ENCODE assay signal across 8 cellular contexts in the genomic region with DNA sequence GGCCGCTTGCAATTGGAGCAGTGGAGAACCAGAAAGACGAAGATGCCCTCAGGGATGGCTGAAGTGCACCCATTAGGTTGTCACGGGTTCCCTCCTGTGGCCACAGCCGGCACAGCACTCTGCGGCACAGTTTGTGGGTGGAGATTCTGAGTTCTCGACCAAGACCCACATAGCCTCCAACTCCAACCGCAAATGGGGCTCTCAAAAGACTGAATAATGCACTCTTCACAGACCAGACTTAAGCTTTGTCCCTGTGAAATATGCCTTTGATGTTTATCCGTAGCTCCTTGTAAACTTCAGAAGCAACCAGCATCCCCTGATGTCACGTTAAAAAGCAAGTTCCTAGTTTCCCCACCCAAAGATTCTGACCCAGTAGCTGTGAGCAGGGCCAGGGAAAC. TPM values are rescaled to one million over a fixed set of nuclear protein-coding genes. Genes with fewer than 3 reads are reported as not detected.
DNase-seq lines count a peak whose midpoint lies in the region; ATAC-seq, FAIRE-seq and TF ChIP-seq lines count a peak whose summit lies in the region.

No MANE protein-coding gene starts in this region.

- no peak overlapping the region for H3K4me2 ChIP-seq in GM23248 (ENCODE audit: unreplicated experiment)

- H3K27me3 ChIP-seq in GM23248 (replicated peaks; ENCODE audit: insufficient read depth), result peaks cover 8% of the 10 kb centered on the region; the same call in 1 of the 2 replicates
- no peaks in the 10 kb centered on the region for H3K27me3 ChIP-seq in pancreas
- H3K27me3 ChIP-seq in upper lobe of right lung, result no peaks in the 10 kb centered on the region

- no peaks in the 10 kb centered on the region for H3K36me3 ChIP-seq in GM23248 (ENCODE audit: low read depth)
- H3K36me3 ChIP-seq in pancreas, result no peaks in the 10 kb centered on the region
- H3K36me3 ChIP-seq in upper lobe of right lung, result no peaks in the 10 kb centered on the region

- no peak overlapping the region for H3K27ac ChIP-seq in GM23248
- H3K27ac ChIP-seq in pancreas, result no peak overlapping the region
- no peak overlapping the region for H3K27ac ChIP-seq in upper lobe of right lung

- H2AFZ ChIP-seq in GM23248, result peak overlapping the region; percentile 43

- peak; percentile 61 to 85 (median 82) for TF ChIP-seq CTCF in pancreas (IDR thresholded peaks at IDR 0.05)
- TF ChIP-seq CTCF in upper lobe of right lung (IDR thresholded peaks at IDR 0.05), result peak; percentile 89

- DNase-seq in ELF-1 (ENCODE audit: low read depth, low spot score) (peak; percentile 90), GM23248 (peak; percentile 87), LHCN-M2 (ENCODE audit: low read depth) (peak; percentile 67), RPMI8226 (peak; percentile 69), globus pallidus (ENCODE audit: low spot score) (peak; percentile 46), pancreas (peak; percentile 49 to 88 (median 70)), upper lobe of right lung (peak; percentile 88)
- peak; percentile 80 for DNase-seq in activated effector memory CD4-positive, alpha-beta T cell treated with anti-CD3 and anti-CD28 coated beads, Interleukin-2, amount 50 U/mL, for 16 hours

- H3K9me2 ChIP-seq in GM23248 (ENCODE audit: insufficient read depth), result no peaks in the 10 kb centered on the region

- intact Hi-C loops in pancreas (cut with DNase I) (loop anchor here in 2 of 3 donors (5.0 to 10.0 kb wide), 2 partner anchors 162 to 164 kb away; no protein-coding TSS in a partner anchor), upper lobe of right lung (cut with DNase I) (no loop called here)

- no peaks in the 10 kb centered on the region for H3K9me3 ChIP-seq in GM23248 (ENCODE audit: low read depth)
- no peaks in the 10 kb centered on the region for H3K9me3 ChIP-seq in pancreas
- H3K9me3 ChIP-seq in upper lobe of right lung, result no peaks in the 10 kb centered on the region

- WGBS in GM23248 (ENCODE audit: low coverage in 1 of 2, low lambda C conversion rate in 2 of 2, missing lambda C conversion rate in 2 of 2), 2 experiments, result 6 to 8% methylated on average over 9 of the region's 9 CpGs
- WGBS in pancreas, 2 donors, result 9 to 10% methylated on average over 9 of the region's 9 CpGs

- no peak overlapping the region for H3K9ac ChIP-seq in GM23248

- H3F3A ChIP-seq in GM23248 (ENCODE audit: insufficient read depth), result no peaks in the 10 kb centered on the region

- H4K20me1 ChIP-seq in GM23248 (ENCODE audit: insufficient read depth), result no peaks in the 10 kb centered on the region

- no peaks in the 10 kb centered on the region for H3K79me2 ChIP-seq in GM23248 (ENCODE audit: insufficient read depth)

- in situ Hi-C loops in GM23248 (cut with MboI), result no loop called here

- H3K4me1 ChIP-seq in GM23248 (ENCODE audit: insufficient read depth) (no peaks in the 10 kb centered on the region), pancreas (no peaks in the 10 kb centered on the region), upper lobe of right lung (no peaks in the 10 kb centered on the region)

- ATAC-seq in pancreas, result peak; percentile 84 to 98 (median 96)
- ATAC-seq in upper lobe of right lung, result peak; percentile 93

- no peak for FAIRE-seq in pancreas (lab: Jason Lieb, UNC)

- no peak overlapping the region for H3K4me3 ChIP-seq in GM23248
- H3K4me3 ChIP-seq in pancreas, result no peak overlapping the region
- H3K4me3 ChIP-seq in upper lobe of right lung, result no peak overlapping the region

RNA-seq across cellular contexts. Expression of a gene that starts 0.9 kb away (rescaled TPM):
- not detected in 2 replicates for total RNA-seq in GM23248 (2014; rRNA removed; shearing (Covaris generic))
- not detected in 2 replicates for polyA plus RNA-seq in GM23248 (2016; fragmentation: Nextera tagmentation; extraction: Ambion mirVana)
- not detected in 2 replicates for total RNA-seq in LHCN-M2 (2014; rRNA removed)
- not detected for polyA plus RNA-seq in LHCN-M2 (2012)
- not detected for total RNA-seq in pancreas
- not detected for polyA plus RNA-seq in pancreas
- total RNA-seq in upper lobe of right lung, result not detected

RNA-seq across cellular contexts. Expression of a gene that starts 31.1 kb away (rescaled TPM):
- total RNA-seq in GM23248 (2014; rRNA removed; shearing (Covaris generic)), result 396 and 478 TPM in 2 replicates
- polyA plus RNA-seq in GM23248 (2016; fragmentation: Nextera tagmentation; extraction: Ambion mirVana) (782 and 784 TPM in 2 replicates), pancreas (100 to 1,000 TPM; 201 to 319 TPM)
- total RNA-seq in LHCN-M2 (2014; rRNA removed) (356 and 431 TPM in 2 replicates), pancreas (100 to 1,000 TPM; 232 to 445 (median 264) TPM), upper lobe of right lung (666 TPM)
- polyA plus RNA-seq in LHCN-M2 (2012), result 395 TPM

RNA-seq across cellular contexts. Expression of a gene that starts 38.4 kb away (rescaled TPM):
- not detected in 2 replicates for total RNA-seq in GM23248 (2014; rRNA removed; shearing (Covaris generic))
- polyA plus RNA-seq in GM23248 (2016; fragmentation: Nextera tagmentation; extraction: Ambion mirVana) (not detected in 2 replicates), pancreas (not detected)
- total RNA-seq in LHCN-M2 (2014; rRNA removed) (not detected in 2 replicates), pancreas (not detected), upper lobe of right lung (not detected)
- not detected for polyA plus RNA-seq in LHCN-M2 (2012)
